Comparison of ENCODE assay signal across 10 cellular contexts in the genomic region with DNA sequence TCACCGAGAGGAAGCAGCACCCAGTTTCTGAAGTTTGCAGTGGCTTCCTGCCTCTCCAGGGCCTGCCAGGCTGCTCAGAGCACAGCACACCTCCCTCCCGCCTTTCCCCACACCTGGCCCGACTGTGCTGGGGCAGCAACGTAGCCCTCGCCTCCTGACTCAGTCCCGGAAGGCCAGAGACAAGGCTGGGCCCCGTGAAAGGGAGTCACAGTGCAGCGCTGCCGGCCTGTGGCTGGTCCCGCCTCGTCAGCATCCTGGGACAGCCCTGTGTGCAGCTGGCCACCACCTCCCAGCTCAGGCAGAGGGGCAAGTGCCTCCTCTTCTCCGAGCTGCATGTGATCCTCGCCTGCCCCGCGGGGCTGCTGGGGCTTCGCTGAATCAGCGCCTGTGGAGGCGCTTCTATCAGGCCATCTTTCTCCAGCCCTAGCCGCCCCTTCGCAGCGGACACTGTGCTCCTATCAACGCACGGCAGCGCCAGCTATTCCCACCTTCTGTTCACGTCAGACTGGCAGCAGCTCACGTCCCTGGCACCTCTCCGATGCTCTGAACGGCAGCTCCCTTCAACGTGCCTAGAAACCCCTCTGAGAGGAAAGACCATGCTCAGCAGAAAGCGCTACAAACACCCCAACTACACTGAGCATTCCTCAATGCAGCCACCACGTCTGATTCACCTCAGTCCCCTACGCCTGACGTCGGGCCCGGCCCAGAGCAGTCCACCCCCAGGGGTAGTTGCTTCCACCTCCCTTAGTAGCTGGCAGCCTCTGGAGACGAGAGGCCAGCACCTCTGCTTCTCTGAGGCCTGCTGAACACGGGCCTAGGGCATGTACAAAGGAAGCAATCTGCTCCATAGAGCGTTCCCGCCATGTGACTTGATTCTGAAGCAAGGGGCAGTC.
DNase-seq lines count a peak whose midpoint lies in the region; ATAC-seq lines count a peak whose summit lies in the region.
"Had no signal": no experiment of that assay in that cellular context is flagged by ENCODE, and none has a peak within 500 bp of the region (broad histone marks: within the 10 kb centered on the region; RNA-seq: fewer than 3 reads in every experiment).

No MANE protein-coding gene starts in this region.

- H3K4me3 Mint-ChIP-seq in CD4-positive, alpha-beta memory T cell = peak overlapping the region in 5 of 8 donors; percentile 10 to 55 (median 38)
- no peak overlapping the region for H3K4me3 Mint-ChIP-seq in IgD-negative memory B cell
- H3K4me3 Mint-ChIP-seq in naive thymus-derived CD4-positive, alpha-beta T cell = peak overlapping the region in 6 of 10 donors; percentile 14 to 62 (median 46)

- DNase-seq in CD4-positive, alpha-beta memory T cell = peak in 2 of 5 donors; percentile 7 to 16
- DNase-seq in naive thymus-derived CD4-positive, alpha-beta T cell = peak in 6 of 9 donors; percentile 7 to 36 (median 20)
- no peak for DNase-seq in AML-193 (lab: John Stamatoyannopoulos, UW)
- DNase-seq in NCI-H1694 treated with DMSO at 0.1 percent for 48 hours (lab: John Stamatoyannopoulos, UW) = no peak
- no peak for DNase-seq in cortex of kidney (lab: John Stamatoyannopoulos, UW)
- DNase-seq: GF-D8; stimulated activated CD4-positive, alpha-beta T cell treated with anti-CD3 and anti-CD28 coated beads, Interleukin-4, amount 100 ng/mL, for 4 hours had no signal

- intact Hi-C loops in CD4-positive, alpha-beta memory T cell (cut with micrococcal nuclease) = no loop called here
- intact Hi-C loops in naive thymus-derived CD4-positive, alpha-beta T cell (cut with micrococcal nuclease) = loop anchor here in 1 of 2 donors (2.0 kb wide), 1 partner anchor 239 kb away; no protein-coding TSS in a partner anchor

- H3K4me1 Mint-ChIP-seq in CD4-positive, alpha-beta memory T cell = peaks cover 5 to 29% (median 18%) of the 10 kb centered on the region in 4 donors
- peaks cover 0 to 5% (median 4%) of the 10 kb centered on the region in 3 donors for H3K4me1 Mint-ChIP-seq in IgD-negative memory B cell
- H3K4me1 Mint-ChIP-seq in naive thymus-derived CD4-positive, alpha-beta T cell = peaks cover 12 to 27% (median 23%) of the 10 kb centered on the region in 7 donors

- H3K4me1 ChIP-seq in CD4-positive, alpha-beta memory T cell (ENCODE audit: insufficient read depth, low read length) = peaks cover 12% of the 10 kb centered on the region
- H3K4me1 ChIP-seq in ectodermal cell (ENCODE audit: control insufficient read depth, insufficient read depth, low read length) = peaks cover 7% of the 10 kb centered on the region
- peaks cover 0 to 7% of the 10 kb centered on the region in 2 donors for H3K4me1 ChIP-seq in naive thymus-derived CD4-positive, alpha-beta T cell (ENCODE audit: control insufficient read depth in 2 of 2, insufficient read depth in 2 of 2, low read length in 2 of 2)

- H3K27me3 Mint-ChIP-seq in CD4-positive, alpha-beta memory T cell = no peaks in the 10 kb centered on the region
- no peaks in the 10 kb centered on the region for H3K27me3 Mint-ChIP-seq in IgD-negative memory B cell
- H3K27me3 Mint-ChIP-seq in naive thymus-derived CD4-positive, alpha-beta T cell = no peaks in the 10 kb centered on the region

- no peaks in the 10 kb centered on the region for H3K9me3 ChIP-seq in CD4-positive, alpha-beta memory T cell (ENCODE audit: control insufficient read depth in 1 of 2, low read length in 2 of 2)
- no peaks in the 10 kb centered on the region for H3K9me3 ChIP-seq in ectodermal cell (ENCODE audit: control insufficient read depth, low read length)
- no peaks in the 10 kb centered on the region for H3K9me3 ChIP-seq in naive thymus-derived CD4-positive, alpha-beta T cell (ENCODE audit: control insufficient read depth in 2 of 3, low read length in 3 of 3)

- 85 to 86% methylated on average over 39 of the region's 39 CpGs for WGBS in ectodermal cell, 2 experiments

- H3K36me3 Mint-ChIP-seq in CD4-positive, alpha-beta memory T cell = peaks cover 18 to 25% of the 10 kb centered on the region in 2 donors
- no peaks in the 10 kb centered on the region for H3K36me3 Mint-ChIP-seq in IgD-negative memory B cell
- peaks cover 0 to 16% (median 0%) of the 10 kb centered on the region in 5 donors for H3K36me3 Mint-ChIP-seq in naive thymus-derived CD4-positive, alpha-beta T cell

- POLR2A ChIA-PET in CD4-positive, alpha-beta memory T cell (lab: Charles Lee; ENCODE audit: partially characterized antibody) = no interaction called here
- POLR2A ChIA-PET in naive thymus-derived CD4-positive, alpha-beta T cell (lab: Charles Lee) = interaction anchor here (0.5 kb wide), 1 partner anchor 28 kb away, joined by 3 read pairs; no protein-coding TSS in a partner anchor

- H3K27ac ChIP-seq in CD4-positive, alpha-beta memory T cell (ENCODE audit: low read depth, low read length) = no peak overlapping the region
- H3K27ac ChIP-seq in ectodermal cell (ENCODE audit: insufficient read depth, low read depth, low read length, poor library complexity, severe bottlenecking) = peak overlapping the region; percentile 17
- H3K27ac ChIP-seq in naive thymus-derived CD4-positive, alpha-beta T cell (ENCODE audit: low read depth, low read length) = peak overlapping the region; percentile 10

- H3K27me3 ChIP-seq in CD4-positive, alpha-beta memory T cell (ENCODE audit: insufficient read depth, low read length) = no peaks in the 10 kb centered on the region
- no peaks in the 10 kb centered on the region for H3K27me3 ChIP-seq in ectodermal cell (ENCODE audit: control insufficient read depth, insufficient read depth, low read length, poor library complexity, severe bottlenecking)
- H3K27me3 ChIP-seq in naive thymus-derived CD4-positive, alpha-beta T cell (ENCODE audit: control insufficient read depth in 2 of 2, insufficient read depth in 2 of 2, low read length in 2 of 2) = no peaks in the 10 kb centered on the region

- CTCF ChIA-PET in CD4-positive, alpha-beta memory T cell (lab: Charles Lee; ENCODE audit: partially characterized antibody) = interaction anchor here (1.5 to 3.0 kb wide), 3 partner anchors 10 to 238 kb away, joined by 4 to 13 read pairs (median 6); no protein-coding TSS in a partner anchor
- CTCF ChIA-PET in naive thymus-derived CD4-positive, alpha-beta T cell (lab: Charles Lee) = no interaction called here

- H3K9me3 Mint-ChIP-seq in CD4-positive, alpha-beta memory T cell = peaks cover 0 to 4% (median 0%) of the 10 kb centered on the region in 8 donors
- H3K9me3 Mint-ChIP-seq in IgD-negative memory B cell = no peaks in the 10 kb centered on the region
- no peaks in the 10 kb centered on the region for H3K9me3 Mint-ChIP-seq in naive thymus-derived CD4-positive, alpha-beta T cell

- H3K27ac Mint-ChIP-seq in CD4-positive, alpha-beta memory T cell = peak overlapping the region; percentile 18 to 90 (median 86)
- H3K27ac Mint-ChIP-seq in IgD-negative memory B cell = peak overlapping the region; percentile 71 to 85 (median 76)
- H3K27ac Mint-ChIP-seq in naive thymus-derived CD4-positive, alpha-beta T cell = peak overlapping the region; percentile 58 to 94 (median 87)

- peaks cover 23% of the 10 kb centered on the region for H3K36me3 ChIP-seq in CD4-positive, alpha-beta memory T cell (ENCODE audit: insufficient read depth, low read length)
- H3K36me3 ChIP-seq in ectodermal cell (ENCODE audit: control insufficient read depth, insufficient read depth, low read length) = peaks cover 18% of the 10 kb centered on the region
- peaks cover 0 to 53% (median 4%) of the 10 kb centered on the region in 3 experiments for H3K36me3 ChIP-seq in naive thymus-derived CD4-positive, alpha-beta T cell (ENCODE audit: control insufficient read depth in 2 of 3, insufficient read depth in 3 of 3, low read length in 3 of 3)

- no peak overlapping the region for H3K4me3 ChIP-seq in CD4-positive, alpha-beta memory T cell (ENCODE audit: low read length in 2 of 2)
- H3K4me3 ChIP-seq in ectodermal cell (ENCODE audit: insufficient read depth, low read depth, low read length) = no peak overlapping the region
- no peak overlapping the region for H3K4me3 ChIP-seq in naive thymus-derived CD4-positive, alpha-beta T cell (ENCODE audit: low read length)

- peak; percentile 36 for ATAC-seq in naive thymus-derived CD4-positive, alpha-beta T cell
- no peak for ATAC-seq in HG02678 (IDR thresholded peaks at IDR 0.05; ENCODE audit: unreplicated experiment)

Comparison
In these comparisons a context has a peak if more than half of its experiments do, and no peak if none do; other contexts are left out.
1. DNase-seq: peak in naive thymus-derived CD4-positive, alpha-beta T cell (6 of 9); none in AML-193 (0 of 2), NCI-H1694 treated with DMSO at 0.1 percent for 48 hours (single experiment) and cortex of kidney (single experiment).
2. H3K4me3 Mint-ChIP-seq: peak in CD4-positive, alpha-beta memory T cell (5 of 8) and naive thymus-derived CD4-positive, alpha-beta T cell (6 of 10); none in IgD-negative memory B cell (0 of 4).
3. Peak in every context shown above with its lines, with median percentiles within 50 percentile points of each other: H3K27ac Mint-ChIP-seq.